In the genomic region with DNA sequence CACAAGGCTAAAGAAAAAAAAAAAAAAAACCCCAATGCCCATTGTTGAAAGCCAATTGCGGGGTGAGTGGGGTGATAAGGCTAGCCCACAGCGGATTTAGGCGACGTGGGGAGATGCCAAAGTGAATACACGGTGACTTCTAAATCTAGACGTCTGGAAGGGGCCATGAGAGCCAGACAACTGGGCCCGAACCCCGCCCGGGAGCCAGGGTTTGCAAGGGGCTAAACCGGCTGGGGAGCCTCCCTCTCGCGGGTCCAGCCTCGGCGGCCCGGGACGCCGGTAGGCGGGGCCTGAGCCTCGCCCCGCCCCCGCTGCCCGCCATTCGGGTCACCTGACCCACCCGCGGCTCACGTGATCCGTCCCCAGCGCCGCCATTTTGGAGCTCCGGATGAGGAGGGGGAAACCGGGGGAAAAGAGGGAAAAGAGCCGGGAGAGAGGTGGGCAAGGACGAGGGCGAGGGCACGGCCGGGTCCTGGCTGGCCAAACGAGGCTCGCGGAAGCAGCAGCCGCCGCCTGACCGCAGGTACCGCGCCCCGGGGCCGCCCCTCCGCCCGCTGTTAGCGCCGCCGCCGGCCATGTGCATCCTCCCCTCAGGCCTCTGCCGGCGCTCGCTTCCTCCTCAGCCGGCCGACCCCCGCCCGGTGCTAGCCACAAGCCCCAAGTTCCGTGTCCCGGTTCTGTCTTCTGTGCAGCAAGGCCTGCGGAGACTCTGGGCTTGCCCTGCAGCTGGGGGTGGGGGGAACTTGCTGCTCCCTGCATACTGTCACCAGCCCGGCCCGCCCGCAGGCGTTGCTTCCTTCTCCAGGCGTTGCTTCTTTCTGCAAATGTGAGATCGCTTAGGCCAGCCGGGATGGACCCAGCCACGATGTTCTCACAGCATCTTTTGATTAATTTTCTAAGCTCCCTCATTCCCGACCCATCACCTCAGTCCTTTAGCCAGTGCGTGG, we compare ENCODE assay signal across 1 cellular context.
TF ChIP-seq lines count a peak whose summit lies in the region.

A gene (plus strand): TSS at position 350 of the 947 bp plus-strand sequence. CDS start 7,221 bp downstream, outside the sequence.

TF ChIP-seq in A549, 52 proteins besides CTCF, POLR2A, EP300 and RAD21 (continued from another document):
- TF ChIP-seq, protein P1, sequence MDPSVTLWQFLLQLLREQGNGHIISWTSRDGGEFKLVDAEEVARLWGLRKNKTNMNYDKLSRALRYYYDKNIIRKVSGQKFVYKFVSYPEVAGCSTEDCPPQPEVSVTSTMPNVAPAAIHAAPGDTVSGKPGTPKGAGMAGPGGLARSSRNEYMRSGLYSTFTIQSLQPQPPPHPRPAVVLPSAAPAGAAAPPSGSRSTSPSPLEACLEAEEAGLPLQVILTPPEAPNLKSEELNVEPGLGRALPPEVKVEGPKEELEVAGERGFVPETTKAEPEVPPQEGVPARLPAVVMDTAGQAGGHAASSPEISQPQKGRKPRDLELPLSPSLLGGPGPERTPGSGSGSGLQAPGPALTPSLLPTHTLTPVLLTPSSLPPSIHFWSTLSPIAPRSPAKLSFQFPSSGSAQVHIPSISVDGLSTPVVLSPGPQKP (IDR thresholded peaks at IDR 0.05; ENCODE audit: low read depth, low read length): no peak
- TF ChIP-seq EHMT2 (IDR thresholded peaks at IDR 0.05; ENCODE audit: low read depth) (no peak), MAFK (IDR thresholded peaks at IDR 0.05; ENCODE audit: partially characterized antibody) (no peak), ESRRA (IDR thresholded peaks at IDR 0.05; ENCODE audit: borderline replicate concordance, low read length) (no peak), CEBPB (IDR thresholded peaks at IDR 0.05) (no peak), HOXA7 (CRISPR knock-in tag; IDR thresholded peaks at IDR 0.05) (no peak), TP53 (CRISPR knock-in tag; IDR thresholded peaks at IDR 0.05) (no peak; the same call in none of the 2 replicates), EHF (CRISPR knock-in tag; IDR thresholded peaks at IDR 0.05) (no peak), HEYL (CRISPR knock-in tag; IDR thresholded peaks at IDR 0.05) (no peak), RARB (CRISPR knock-in tag; IDR thresholded peaks at IDR 0.05) (no peak), SMC3 (IDR thresholded peaks at IDR 0.05) (no peak), CHD2 (IDR thresholded peaks at IDR 0.05; ENCODE audit: low read length, partially characterized antibody) (no peak), KDM5A (IDR thresholded peaks at IDR 0.05) (peak; percentile 95), HOXB13 (CRISPR knock-in tag; IDR thresholded peaks at IDR 0.05; ENCODE audit: low read depth) (0 out of 2 replicates have a peak, but pooled peaks have one; percentile 24), KDM1A (IDR thresholded peaks at IDR 0.05; ENCODE audit: low read depth) (peak; percentile 70; the same call in 1 of the 2 replicates), JUNB (IDR thresholded peaks at IDR 0.05) (no peak), RNF2 (IDR thresholded peaks at IDR 0.05; ENCODE audit: borderline replicate concordance, low read depth) (no peak), ZC3H11A (IDR thresholded peaks at IDR 0.05) (no peak), CBX8 (IDR thresholded peaks at IDR 0.05) (no peak), ZNF302 (CRISPR knock-in tag; IDR thresholded peaks at IDR 0.05) (no peak), MAZ (IDR thresholded peaks at IDR 0.05; ENCODE audit: borderline replicate concordance, low read depth, low read length) (0 out of 2 replicates have a peak, but pooled peaks have one; percentile 73), HDAC2 (IDR thresholded peaks at IDR 0.05) (no peak), FOSB (CRISPR knock-in tag; IDR thresholded peaks at IDR 0.05) (no peak), CBX2 (IDR thresholded peaks at IDR 0.05; ENCODE audit: borderline replicate concordance, low read depth) (no peak), FOSL2 (IDR thresholded peaks at IDR 0.05) (no peak), FOSL2 (CRISPR knock-in tag; IDR thresholded peaks at IDR 0.05) (peak; percentile 42), GATA3 (IDR thresholded peaks at IDR 0.05; ENCODE audit: borderline replicate concordance) (no peak; the same call in 1 of the 2 replicates), NPAS2 (CRISPR knock-in tag; IDR thresholded peaks at IDR 0.05; ENCODE audit: borderline replicate concordance) (no peak; the same call in 1 of the 2 replicates), NR3C1 (IDR thresholded peaks at IDR 0.05) (no peak)
- TF ChIP-seq, protein P2, sequence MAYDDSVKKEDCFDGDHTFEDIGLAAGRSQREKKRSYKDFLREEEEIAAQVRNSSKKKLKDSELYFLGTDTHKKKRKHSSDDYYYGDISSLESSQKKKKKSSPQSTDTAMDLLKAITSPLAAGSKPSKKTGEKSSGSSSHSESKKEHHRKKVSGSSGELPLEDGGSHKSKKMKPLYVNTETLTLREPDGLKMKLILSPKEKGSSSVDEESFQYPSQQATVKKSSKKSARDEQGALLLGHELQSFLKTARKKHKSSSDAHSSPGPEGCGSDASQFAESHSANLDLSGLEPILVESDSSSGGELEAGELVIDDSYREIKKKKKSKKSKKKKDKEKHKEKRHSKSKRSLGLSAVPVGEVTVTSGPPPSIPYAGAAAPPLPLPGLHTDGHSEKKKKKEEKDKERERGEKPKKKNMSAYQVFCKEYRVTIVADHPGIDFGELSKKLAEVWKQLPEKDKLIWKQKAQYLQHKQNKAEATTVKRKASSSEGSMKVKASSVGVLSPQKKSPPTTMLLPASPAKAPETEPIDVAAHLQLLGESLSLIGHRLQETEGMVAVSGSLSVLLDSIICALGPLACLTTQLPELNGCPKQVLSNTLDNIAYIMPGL (CRISPR knock-in tag; IDR thresholded peaks at IDR 0.05; ENCODE audit: borderline replicate concordance): peak; percentile 77; the same call in 1 of the 2 replicates
- TF ChIP-seq, protein P3, sequence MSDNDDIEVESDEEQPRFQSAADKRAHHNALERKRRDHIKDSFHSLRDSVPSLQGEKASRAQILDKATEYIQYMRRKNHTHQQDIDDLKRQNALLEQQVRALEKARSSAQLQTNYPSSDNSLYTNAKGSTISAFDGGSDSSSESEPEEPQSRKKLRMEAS (IDR thresholded peaks at IDR 0.05): peak; percentile 97
- TF ChIP-seq, protein P4, sequence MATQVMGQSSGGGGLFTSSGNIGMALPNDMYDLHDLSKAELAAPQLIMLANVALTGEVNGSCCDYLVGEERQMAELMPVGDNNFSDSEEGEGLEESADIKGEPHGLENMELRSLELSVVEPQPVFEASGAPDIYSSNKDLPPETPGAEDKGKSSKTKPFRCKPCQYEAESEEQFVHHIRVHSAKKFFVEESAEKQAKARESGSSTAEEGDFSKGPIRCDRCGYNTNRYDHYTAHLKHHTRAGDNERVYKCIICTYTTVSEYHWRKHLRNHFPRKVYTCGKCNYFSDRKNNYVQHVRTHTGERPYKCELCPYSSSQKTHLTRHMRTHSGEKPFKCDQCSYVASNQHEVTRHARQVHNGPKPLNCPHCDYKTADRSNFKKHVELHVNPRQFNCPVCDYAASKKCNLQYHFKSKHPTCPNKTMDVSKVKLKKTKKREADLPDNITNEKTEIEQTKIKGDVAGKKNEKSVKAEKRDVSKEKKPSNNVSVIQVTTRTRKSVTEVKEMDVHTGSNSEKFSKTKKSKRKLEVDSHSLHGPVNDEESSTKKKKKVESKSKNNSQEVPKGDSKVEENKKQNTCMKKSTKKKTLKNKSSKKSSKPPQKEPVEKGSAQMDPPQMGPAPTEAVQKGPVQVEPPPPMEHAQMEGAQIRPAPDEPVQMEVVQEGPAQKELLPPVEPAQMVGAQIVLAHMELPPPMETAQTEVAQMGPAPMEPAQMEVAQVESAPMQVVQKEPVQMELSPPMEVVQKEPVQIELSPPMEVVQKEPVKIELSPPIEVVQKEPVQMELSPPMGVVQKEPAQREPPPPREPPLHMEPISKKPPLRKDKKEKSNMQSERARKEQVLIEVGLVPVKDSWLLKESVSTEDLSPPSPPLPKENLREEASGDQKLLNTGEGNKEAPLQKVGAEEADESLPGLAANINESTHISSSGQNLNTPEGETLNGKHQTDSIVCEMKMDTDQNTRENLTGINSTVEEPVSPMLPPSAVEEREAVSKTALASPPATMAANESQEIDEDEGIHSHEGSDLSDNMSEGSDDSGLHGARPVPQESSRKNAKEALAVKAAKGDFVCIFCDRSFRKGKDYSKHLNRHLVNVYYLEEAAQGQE (IDR thresholded peaks at IDR 0.05): no peak; the same call in 1 of the 2 replicates
- TF ChIP-seq, protein P5, sequence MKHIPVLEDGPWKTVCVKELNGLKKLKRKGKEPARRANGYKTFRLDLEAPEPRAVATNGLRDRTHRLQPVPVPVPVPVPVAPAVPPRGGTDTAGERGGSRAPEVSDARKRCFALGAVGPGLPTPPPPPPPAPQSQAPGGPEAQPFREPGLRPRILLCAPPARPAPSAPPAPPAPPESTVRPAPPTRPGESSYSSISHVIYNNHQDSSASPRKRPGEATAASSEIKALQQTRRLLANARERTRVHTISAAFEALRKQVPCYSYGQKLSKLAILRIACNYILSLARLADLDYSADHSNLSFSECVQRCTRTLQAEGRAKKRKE (CRISPR knock-in tag; IDR thresholded peaks at IDR 0.05; ENCODE audit: low read depth): peak; percentile 70; the same call in 1 of the 2 replicates
TF ChIP-seq in A549: peak in this region for 16.
